ENCODE assay signal across 13 cellular contexts in the genomic region with DNA sequence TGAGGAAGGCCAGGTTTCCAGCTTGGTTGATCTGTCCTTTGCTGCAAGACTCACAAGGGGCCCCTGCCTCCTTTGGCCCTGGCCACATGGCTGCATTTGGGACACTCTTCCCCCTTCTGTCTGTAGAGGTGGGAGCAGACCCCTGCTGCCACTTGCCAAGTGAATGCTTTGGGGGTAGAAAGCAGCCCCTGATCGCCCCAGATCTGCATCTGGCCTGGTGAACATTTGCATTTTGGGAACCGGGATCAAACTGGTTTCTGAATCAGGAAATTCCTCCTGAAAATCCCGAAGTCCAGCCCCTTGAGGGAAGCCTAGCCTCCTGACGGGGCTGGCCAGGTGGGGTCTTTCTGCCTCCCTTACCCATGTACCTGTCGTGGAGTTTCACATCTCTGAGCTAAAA. TPM values are rescaled to one million over a fixed set of nuclear protein-coding genes. Genes with fewer than 3 reads are reported as not detected.
DNase-seq lines count a peak whose midpoint lies in the region; ATAC-seq and TF ChIP-seq lines count a peak whose summit lies in the region.
"Had no signal": no experiment of that assay in that cellular context is flagged by ENCODE, and none has a peak within 500 bp of the region (broad histone marks: within the 10 kb centered on the region; RNA-seq: fewer than 3 reads in every experiment).

No MANE protein-coding gene starts in this region.

- intact Hi-C loops in left ventricle myocardium inferior (cut with micrococcal nuclease) = no loop called here
- intact Hi-C loops in Right ventricle myocardium superior (cut with DNase I) = no loop called here

- DNase-seq in left ventricle myocardium inferior (no peak), Right ventricle myocardium superior (no peak), fibroblast of the aortic adventitia (ENCODE audit: low read depth) (no peak), neural progenitor cell (ENCODE audit: low spot score) (peak; percentile 49), GM10248 (ENCODE audit: extremely low spot score) (no peak), SIG-M5 (lab: John Stamatoyannopoulos, UW) (no peak), DMS79 treated with DMSO at 0.1 percent for 48 hours (lab: John Stamatoyannopoulos, UW) (no peak)
- no peak for DNase-seq in activated CD4-positive, alpha-beta T cell treated with anti-CD3 and anti-CD28 coated beads for 48 hours
- DNase-seq: activated CD4-positive, alpha-beta T cell treated with anti-CD3 and anti-CD28 coated beads, Interleukin-2, amount 50 U/mL, for 4 hours; activated gamma-delta T cell treated with Interleukin-2 at 50 U/mL for 16 hours; central memory CD4-positive, alpha-beta T cell; T-helper 1 cell had no signal

- H3K27ac ChIP-seq in left ventricle myocardium inferior (replicated peaks) = peak overlapping the region; percentile 83
- H3K27ac ChIP-seq in neural progenitor cell = peak overlapping the region; percentile 74

- H3K79me2 ChIP-seq in neural progenitor cell (ENCODE audit: low read depth) = no peaks in the 10 kb centered on the region

- TF ChIP-seq CTCF in left ventricle myocardium inferior (IDR thresholded peaks at IDR 0.05; ENCODE audit: borderline replicate concordance) = no peak
- TF ChIP-seq CTCF in fibroblast of the aortic adventitia (IDR thresholded peaks at IDR 0.05; ENCODE audit: insufficient read depth, low read length) = no peak
- no peak for TF ChIP-seq CTCF in neural progenitor cell (IDR thresholded peaks at IDR 0.05)
- no peak for TF ChIP-seq CTCF in GM10248 (IDR thresholded peaks at IDR 0.05; ENCODE audit: control extremely low read depth, extremely low read depth, low read depth, missing control alignments)

- H4K20me1 ChIP-seq in neural progenitor cell (ENCODE audit: low read depth) = no peaks in the 10 kb centered on the region

- H3K4me3 ChIP-seq in left ventricle myocardium inferior (peak overlapping the region; percentile 55), fibroblast of the aortic adventitia (ENCODE audit: low read depth, low read length) (peak overlapping the region; percentile 40), neural progenitor cell (peak overlapping the region; percentile 46)

- H3K27me3 ChIP-seq in left ventricle myocardium inferior (ENCODE audit: low read depth) (peaks cover 77% of the 10 kb centered on the region), neural progenitor cell (no peaks in the 10 kb centered on the region)

- no peaks in the 10 kb centered on the region for H3K9me3 Mint-ChIP-seq in neural progenitor cell

- H3K4me3 Mint-ChIP-seq in neural progenitor cell = peak overlapping the region; percentile 81

- H3K36me3 ChIP-seq in left ventricle myocardium inferior (peaks cover 28% of the 10 kb centered on the region), neural progenitor cell (no peaks in the 10 kb centered on the region)

- ATAC-seq in Right ventricle myocardium superior (ENCODE audit: poor library complexity) = no peak

- POLR2A ChIA-PET in GM10248 (lab: Yijun Ruan, JAX) = no interaction called here

- peaks cover 10% of the 10 kb centered on the region for H3K27me3 Mint-ChIP-seq in neural progenitor cell (ENCODE audit: insufficient read depth, low read depth)

- H3K4me1 ChIP-seq in left ventricle myocardium inferior (peaks cover 33% of the 10 kb centered on the region), neural progenitor cell (peaks cover 42% of the 10 kb centered on the region)

- H3K4me2 ChIP-seq in neural progenitor cell = peak overlapping the region; percentile 86

- H3F3A ChIP-seq in neural progenitor cell (ENCODE audit: low read depth) = peaks cover 34% of the 10 kb centered on the region

- H3K9me3 ChIP-seq in left ventricle myocardium inferior (replicated peaks) (no peaks in the 10 kb centered on the region), neural progenitor cell (ENCODE audit: low read depth) (no peaks in the 10 kb centered on the region)

- H3K36me3 Mint-ChIP-seq in neural progenitor cell = peaks cover 2% of the 10 kb centered on the region

- H3K9ac ChIP-seq in neural progenitor cell = no peak overlapping the region

- peak overlapping the region; percentile 19 for H2AFZ ChIP-seq in neural progenitor cell (replicated peaks)

- CTCF ChIA-PET in GM10248 (lab: Yijun Ruan, JAX) = interaction anchor here (1.5 kb wide), 1 partner anchor 26 kb away, joined by 4 read pairs; no protein-coding TSS in a partner anchor

- H3K27ac Mint-ChIP-seq in neural progenitor cell = peak overlapping the region; percentile 74

- H3K4me1 Mint-ChIP-seq in neural progenitor cell = peaks cover 51% of the 10 kb centered on the region

RNA-seq across cellular contexts. Expression of gene DPF1, which starts 14.9 kb away (rescaled TPM):
- total RNA-seq in left ventricle myocardium inferior (0.49 TPM), Right ventricle myocardium superior (not detected), fibroblast of the aortic adventitia (ENCODE audit: low replicate concordance) (2.7 and 3.3 TPM in 2 replicates), neural progenitor cell (ENCODE audit: low replicate concordance) (3.4 and 6.5 TPM in 2 replicates)
- total RNA-seq: liver had no signal

RNA-seq across cellular contexts. Expression of gene PPP1R14A, which starts 47.0 kb away (rescaled TPM):
- total RNA-seq in left ventricle myocardium inferior (33.3 TPM), Right ventricle myocardium superior (31.1 TPM), fibroblast of the aortic adventitia (ENCODE audit: low replicate concordance) (1.3 TPM in 1 of 2 replicates, not detected in the other), neural progenitor cell (ENCODE audit: low replicate concordance) (2.0 and 4.2 TPM in 2 replicates)

RNA-seq across cellular contexts. Expression of gene SPINT2, which starts 55.2 kb away (rescaled TPM):
- 6.8 TPM for total RNA-seq in left ventricle myocardium inferior
- 8.7 TPM for total RNA-seq in Right ventricle myocardium superior
- 1.3 and 13.5 TPM in 2 replicates for total RNA-seq in fibroblast of the aortic adventitia (ENCODE audit: low replicate concordance)
- total RNA-seq in neural progenitor cell (ENCODE audit: low replicate concordance) = 71.0 and 177 TPM in 2 replicates
